ENCODE assay signal across 1 cellular context in the genomic region with DNA sequence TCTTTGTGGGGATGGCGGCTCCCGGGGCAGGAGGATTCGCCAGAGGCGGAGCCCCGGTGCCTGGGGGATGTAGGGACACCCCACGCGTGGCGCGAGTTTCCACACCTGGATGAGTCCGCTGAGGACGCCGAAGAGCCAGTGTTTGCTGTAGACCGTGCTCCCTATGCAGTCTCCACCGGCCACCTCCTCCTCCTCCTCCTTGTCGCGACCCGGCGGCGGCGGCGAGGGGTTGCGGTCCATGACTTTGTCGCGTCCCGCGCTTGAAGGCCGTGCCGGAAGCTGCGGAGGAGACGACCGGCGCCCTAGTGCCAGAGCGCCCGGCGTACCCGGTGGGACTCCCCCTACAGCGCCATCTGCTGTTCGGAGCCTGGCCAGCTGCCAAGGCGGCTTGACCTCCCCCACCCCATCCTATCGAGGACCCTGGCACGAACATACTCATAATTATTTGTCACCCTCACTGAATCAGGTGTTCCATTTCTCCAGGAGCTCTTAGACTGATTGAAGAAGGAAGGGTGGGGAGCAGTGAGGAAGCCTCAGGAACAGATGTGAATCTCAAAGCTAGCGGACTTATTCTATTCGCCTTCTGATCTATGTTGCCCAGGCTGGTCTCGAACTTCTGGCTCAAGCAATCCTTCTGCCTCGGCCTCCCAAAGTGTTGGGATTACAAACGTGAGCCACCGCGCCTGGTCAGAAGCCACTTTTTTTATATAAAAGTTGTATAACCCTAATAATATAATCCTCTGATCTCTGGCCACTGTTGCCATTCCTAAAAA.
TF ChIP-seq lines count a peak whose summit lies in the region.

Gene SAAL1, minus strand, starts transcription at position 281 of the 773 bp plus-strand sequence. Its CDS starts 41 bp downstream, at position 240.

TF ChIP-seq in SK-N-SH treated with all-trans-retinoic acid at 6 μM for 48 hours, 23 proteins besides CTCF, POLR2A, EP300 and RAD21 (continued from another document):
- TF ChIP-seq PATZ1 (CRISPR knock-in tag; IDR thresholded peaks at IDR 0.05; ENCODE audit: borderline replicate concordance) = no peak
- TF ChIP-seq, protein P1, sequence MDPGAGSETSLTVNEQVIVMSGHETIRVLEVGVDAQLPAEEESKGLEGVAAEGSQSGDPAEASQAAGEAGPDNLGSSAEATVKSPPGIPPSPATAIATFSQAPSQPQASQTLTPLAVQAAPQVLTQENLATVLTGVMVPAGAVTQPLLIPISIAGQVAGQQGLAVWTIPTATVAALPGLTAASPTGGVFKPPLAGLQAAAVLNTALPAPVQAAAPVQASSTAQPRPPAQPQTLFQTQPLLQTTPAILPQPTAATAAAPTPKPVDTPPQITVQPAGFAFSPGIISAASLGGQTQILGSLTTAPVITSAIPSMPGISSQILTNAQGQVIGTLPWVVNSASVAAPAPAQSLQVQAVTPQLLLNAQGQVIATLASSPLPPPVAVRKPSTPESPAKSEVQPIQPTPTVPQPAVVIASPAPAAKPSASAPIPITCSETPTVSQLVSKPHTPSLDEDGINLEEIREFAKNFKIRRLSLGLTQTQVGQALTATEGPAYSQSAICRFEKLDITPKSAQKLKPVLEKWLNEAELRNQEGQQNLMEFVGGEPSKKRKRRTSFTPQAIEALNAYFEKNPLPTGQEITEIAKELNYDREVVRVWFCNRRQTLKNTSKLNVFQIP (CRISPR knock-in tag; IDR thresholded peaks at IDR 0.05; ENCODE audit: borderline replicate concordance, low read depth) = no peak
